8 cellular contexts compared by ENCODE assay signal in the genomic region with DNA sequence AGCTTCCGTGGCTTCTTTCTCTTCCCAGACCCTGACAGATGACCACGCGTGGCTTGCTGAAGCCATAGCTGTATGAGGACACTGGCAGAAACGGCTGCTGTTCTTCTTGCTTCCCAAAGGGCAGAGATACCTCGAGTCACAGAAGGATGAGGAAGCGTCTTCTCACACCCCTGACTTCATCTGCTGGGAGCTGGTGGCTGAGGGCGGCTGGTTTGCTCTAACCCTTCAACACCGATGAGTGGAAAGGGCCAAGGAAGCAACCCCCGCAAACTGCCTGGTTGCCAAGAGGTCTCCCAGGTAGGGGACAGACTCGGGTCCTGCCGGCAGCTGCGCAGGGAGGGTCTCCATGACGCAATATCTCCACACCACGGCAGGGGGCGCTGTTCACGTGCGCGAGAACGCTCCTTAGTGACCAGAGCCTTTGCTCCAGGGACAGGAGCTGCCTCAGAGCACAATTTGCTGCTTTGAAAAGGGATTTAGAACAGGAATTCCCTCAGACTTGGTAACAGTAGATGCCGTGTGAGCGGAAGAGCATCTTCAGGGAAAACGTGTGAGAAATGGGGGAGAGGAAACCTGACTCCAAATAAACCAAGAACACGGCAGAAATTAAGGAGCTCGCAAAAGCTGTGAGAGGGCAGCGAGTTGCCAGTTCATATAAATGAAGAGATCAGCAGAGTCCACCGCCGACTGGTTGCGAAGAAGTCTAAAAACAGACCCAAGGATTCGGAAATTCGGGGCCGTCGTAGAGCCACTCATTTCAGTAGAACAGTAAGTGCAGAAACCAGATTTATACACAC.
A peak's percentile ranks its signal among the peaks of the same experiment; 100 is the strongest.
DNase-seq lines count a peak whose midpoint lies in the region; ATAC-seq lines count a peak whose summit lies in the region.

No MANE protein-coding gene starts in this region.

- H3K9me3 Mint-ChIP-seq in effector memory CD8-positive, alpha-beta T cell, result peaks cover 0 to 2% of the 10 kb centered on the region in 2 donors

- peaks cover 48 to 92% of the 10 kb centered on the region in 2 donors for H3K27me3 Mint-ChIP-seq in effector memory CD8-positive, alpha-beta T cell

- ATAC-seq in HG03159 (IDR thresholded peaks at IDR 0.05; ENCODE audit: unreplicated experiment) (peak; percentile 85), HG02588 (IDR thresholded peaks at IDR 0.05; ENCODE audit: unreplicated experiment) (no peak)
- peak; percentile 70 for ATAC-seq in effector memory CD8-positive, alpha-beta T cell (replicated peaks)

- H3K36me3 Mint-ChIP-seq in effector memory CD8-positive, alpha-beta T cell (ENCODE audit: insufficient read depth), result peaks cover 3% of the 10 kb centered on the region

- H3K4me1 Mint-ChIP-seq in effector memory CD8-positive, alpha-beta T cell (ENCODE audit: low read depth in 2 of 2), result peaks cover 5 to 9% of the 10 kb centered on the region in 2 donors

- DNase-seq in GM04504 (ENCODE audit: low read depth), result peak; percentile 9
- peak; percentile 82 for DNase-seq in NCI-H82 (lab: John Stamatoyannopoulos, UW)
- DNase-seq in activated CD8-positive, alpha-beta memory T cell treated with anti-CD3 and anti-CD28 coated beads for 48 hours (ENCODE audit: low read depth in 2 of 3, low spot score in 2 of 3), result peak; percentile 26 to 74 (median 65)
- peak; percentile 66 to 68 (median 67) for DNase-seq in effector memory CD8-positive, alpha-beta T cell
- peak; percentile 93 for DNase-seq in mesenteric fat pad (ENCODE audit: low spot score)
- peak; percentile 65 for DNase-seq in stimulated activated CD8-positive, alpha-beta memory T cell treated with anti-CD3 and anti-CD28 coated beads, Interleukin-15, amount 100 ng/mL, for 24 hours (ENCODE audit: low read depth)

- H3K4me3 Mint-ChIP-seq in effector memory CD8-positive, alpha-beta T cell, result no peak overlapping the region

- no peak overlapping the region for H3K27ac Mint-ChIP-seq in effector memory CD8-positive, alpha-beta T cell

Comparison
In these comparisons a context has a peak if more than half of its experiments do, and no peak if none do; other contexts are left out.
1. DNase-seq: peak in every context shown above with its lines; median percentile 93 in mesenteric fat pad; 82 in NCI-H82; 67 in effector memory CD8-positive, alpha-beta T cell; 65 in activated CD8-positive, alpha-beta memory T cell treated with anti-CD3 and anti-CD28 coated beads for 48 hours; 65 in stimulated activated CD8-positive, alpha-beta memory T cell treated with anti-CD3 and anti-CD28 coated beads, Interleukin-15, amount 100 ng/mL, for 24 hours; 9 in GM04504.